Comparison of ENCODE assay signal across 20 cellular contexts in the genomic region with DNA sequence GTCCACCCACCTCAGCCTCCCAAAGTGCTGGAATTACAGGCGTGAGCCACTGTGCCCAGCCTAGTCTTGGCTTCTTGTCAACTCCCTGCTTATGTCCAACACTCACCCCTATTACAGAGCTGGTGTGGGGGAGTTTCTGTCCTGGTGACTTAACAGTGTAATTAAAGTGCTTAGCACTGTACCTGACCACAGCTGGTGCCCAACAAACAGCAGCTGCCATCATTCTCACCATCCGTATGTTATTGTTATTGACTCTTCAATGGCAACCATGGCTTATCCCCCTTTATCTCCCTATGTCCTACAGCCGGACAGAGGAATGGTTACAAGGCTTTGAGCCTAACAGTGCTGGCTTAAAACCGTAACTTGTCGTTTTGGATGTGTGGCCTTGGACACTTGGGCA. TPM values are rescaled to one million over a fixed set of nuclear protein-coding genes. Genes with fewer than 3 reads are reported as not detected.
A peak's percentile ranks its signal among the peaks of the same experiment; 100 is the strongest.
DNase-seq lines count a peak whose midpoint lies in the region; ATAC-seq lines count a peak whose summit lies in the region.
"Had no signal": no experiment of that assay in that cellular context is flagged by ENCODE, and none has a peak within 500 bp of the region (broad histone marks: within the 10 kb centered on the region; RNA-seq: fewer than 3 reads in every experiment).

No MANE protein-coding gene starts in this region.

- no peak for ATAC-seq in GM18498 (IDR thresholded peaks at IDR 0.05; ENCODE audit: unreplicated experiment)
- ATAC-seq: CD8-positive, alpha-beta T cell; HCT116; T-cell had no signal

- DNase-seq in activated CD8-positive, alpha-beta memory T cell treated with anti-CD3 and anti-CD28 coated beads for 24 hours: peak; percentile 28
- no peak for DNase-seq in activated CD8-positive, alpha-beta memory T cell treated with anti-CD3 and anti-CD28 coated beads, Interleukin-2, amount 50 U/mL, for 4 hours
- peak; percentile 17 for DNase-seq in activated CD8-positive, alpha-beta memory T cell treated with anti-CD3 and anti-CD28 coated beads, Interleukin-2, amount 50 U/mL, for 48 hours
- DNase-seq in islet precursor cell (peak; percentile 35), SK-N-DZ (ENCODE audit: low spot score) (no peak)
- no peak for DNase-seq in activated naive CD4-positive, alpha-beta T cell (lab: John Stamatoyannopoulos, UW)
- DNase-seq: C1 segment of cervical spinal cord; Caco-2; CD8-positive, alpha-beta T cell; DMS79 treated with DMSO at 0.1 percent for 48 hours; GF-D8; Kasumi-1; MG63; NCI-H2029; NCI-H526 treated with DMSO at 0.1 percent for 48 hours; Right ventricle myocardium superior; RPMI8226; T-cell had no signal

RNA-seq across cellular contexts. Expression of gene BRCA1, which starts 17.0 kb away (rescaled TPM):
- polyA plus RNA-seq in SK-N-DZ (2014; cell fraction: cytosol; rRNA removed): 45.5 and 61.6 TPM in 2 replicates
- 27.9 and 37.2 TPM in 2 replicates for polyA plus RNA-seq in SK-N-DZ (2014; cell fraction: nucleus; rRNA removed)

RNA-seq across cellular contexts. Expression of gene NBR1, which starts 28.9 kb away (rescaled TPM):
- 44.4 and 51.1 TPM in 2 replicates for polyA plus RNA-seq in SK-N-DZ (2014; cell fraction: cytosol; rRNA removed)
- polyA plus RNA-seq in SK-N-DZ (2014; cell fraction: nucleus; rRNA removed): 24.5 and 27.4 TPM in 2 replicates

Comparison
In these comparisons a context has a peak if more than half of its experiments do, and no peak if none do; other contexts are left out.
1. DNase-seq: peak in activated CD8-positive, alpha-beta memory T cell treated with anti-CD3 and anti-CD28 coated beads for 24 hours (single experiment), activated CD8-positive, alpha-beta memory T cell treated with anti-CD3 and anti-CD28 coated beads, Interleukin-2, amount 50 U/mL, for 48 hours (single experiment) and islet precursor cell (single experiment); none in activated CD8-positive, alpha-beta memory T cell treated with anti-CD3 and anti-CD28 coated beads, Interleukin-2, amount 50 U/mL, for 4 hours (single experiment), activated naive CD4-positive, alpha-beta T cell (0 of 4) and SK-N-DZ (single experiment).